10 cellular contexts compared by ENCODE assay signal in genomic region chr16:10992797-10993196, GRCh38. TPM values are rescaled to one million over a fixed set of nuclear protein-coding genes. Genes with fewer than 3 reads are reported as not detected.
DNase-seq lines count a peak whose midpoint lies in the region; ATAC-seq and TF ChIP-seq lines count a peak whose summit lies in the region.
"Had no signal": no experiment of that assay in that cellular context is flagged by ENCODE, and none has a peak within 500 bp of the region (broad histone marks: within the 10 kb centered on the region; RNA-seq: fewer than 3 reads in every experiment).

No MANE protein-coding gene starts in this region.

- H3K4me3 Mint-ChIP-seq in activated T-cell treated with anti-CD3 and anti-CD28 coated beads, Interleukin-2, amount 50 U/mL, for 4 hours: no peak overlapping the region
- no peak overlapping the region for H3K4me3 Mint-ChIP-seq in type B pancreatic cell
- H3K4me3 Mint-ChIP-seq: activated naive CD4-positive, alpha-beta T cell treated with anti-CD3 and anti-CD28 coated beads, Interleukin-2, amount 50 U/mL, for 24 hours had no signal

- peak overlapping the region; percentile 82 for H3K27ac Mint-ChIP-seq in type B pancreatic cell
- H3K27ac Mint-ChIP-seq: activated naive CD4-positive, alpha-beta T cell treated with anti-CD3 and anti-CD28 coated beads, Interleukin-2, amount 50 U/mL, for 24 hours had no signal

- H3K9me3 Mint-ChIP-seq in activated T-cell treated with anti-CD3 and anti-CD28 coated beads, Interleukin-2, amount 50 U/mL, for 4 hours: no peaks in the 10 kb centered on the region
- no peaks in the 10 kb centered on the region for H3K9me3 Mint-ChIP-seq in type B pancreatic cell
- H3K9me3 Mint-ChIP-seq: activated naive CD4-positive, alpha-beta T cell treated with anti-CD3 and anti-CD28 coated beads, Interleukin-2, amount 50 U/mL, for 24 hours had no signal

- H3K27me3 Mint-ChIP-seq in activated T-cell treated with anti-CD3 and anti-CD28 coated beads, Interleukin-2, amount 50 U/mL, for 4 hours (ENCODE audit: low read depth): no peaks in the 10 kb centered on the region
- H3K27me3 Mint-ChIP-seq in type B pancreatic cell: no peaks in the 10 kb centered on the region
- H3K27me3 Mint-ChIP-seq: activated naive CD4-positive, alpha-beta T cell treated with anti-CD3 and anti-CD28 coated beads, Interleukin-2, amount 50 U/mL, for 24 hours had no signal

- no peak for ATAC-seq in activated T-cell treated with anti-CD3 and anti-CD28 coated beads, Interleukin-2, amount 50 U/mL, for 4 hours
- ATAC-seq in GM18498 (IDR thresholded peaks at IDR 0.05; ENCODE audit: unreplicated experiment): no peak
- ATAC-seq in GM21717 (IDR thresholded peaks at IDR 0.05; ENCODE audit: unreplicated experiment): no peak

- TF ChIP-seq CTCF in type B pancreatic cell (conservative IDR thresholded peaks at IDR 0.05): no peak

- H3K4me1 Mint-ChIP-seq in activated T-cell treated with anti-CD3 and anti-CD28 coated beads, Interleukin-2, amount 50 U/mL, for 4 hours (ENCODE audit: low read depth): peaks cover 47% of the 10 kb centered on the region
- peaks cover 29% of the 10 kb centered on the region for H3K4me1 Mint-ChIP-seq in type B pancreatic cell (ENCODE audit: unreplicated experiment)

- peak; percentile 72 for DNase-seq in stimulated activated CD4-positive, alpha-beta T cell treated with anti-CD3 and anti-CD28 coated beads, Interleukin-15, amount 100 ng/mL, for 24 hours
- no peak for DNase-seq in stimulated activated CD4-positive, alpha-beta T cell treated with anti-CD3 and anti-CD28 coated beads, Interleukin-12 subunit alpha, Interleukin-12 subunit beta, amount 100 ng/mL, for 4 hours
- DNase-seq in activated T-cell treated with anti-CD3 and anti-CD28 coated beads, Interleukin-2, amount 50 U/mL, for 4 hours: peak; percentile 13
- peak; percentile 73 for DNase-seq in iPS-NIHi7 (ENCODE audit: extremely low spot score)
- DNase-seq in type B pancreatic cell (ENCODE audit: extremely low spot score, unreplicated experiment): no peak
- no peak for DNase-seq in GDM1 (lab: John Stamatoyannopoulos, UW)
- DNase-seq: NCI-H510A treated with DMSO at 0.1 percent for 48 hours had no signal

- H3K36me3 Mint-ChIP-seq in activated T-cell treated with anti-CD3 and anti-CD28 coated beads, Interleukin-2, amount 50 U/mL, for 4 hours (ENCODE audit: insufficient read depth): peaks cover 54% of the 10 kb centered on the region
- H3K36me3 Mint-ChIP-seq in type B pancreatic cell: peaks cover 40% of the 10 kb centered on the region

RNA-seq across cellular contexts. Expression of gene CLEC16A, which starts 48.4 kb away (rescaled TPM):
- 10 to 100 TPM; 25.2 to 26.4 (median 26.3) TPM for total RNA-seq in activated T-cell treated with anti-CD3 and anti-CD28 coated beads, Interleukin-2, amount 50 U/mL, for 4 hours
- 33.4 and 36.8 TPM in 2 replicates for total RNA-seq in type B pancreatic cell (ENCODE audit: low replicate concordance)

RNA-seq across cellular contexts. Expression of gene DEXI, which starts 50.5 kb away (rescaled TPM):
- 10 to 100 TPM; 27.0 to 30.2 (median 29.5) TPM for total RNA-seq in activated T-cell treated with anti-CD3 and anti-CD28 coated beads, Interleukin-2, amount 50 U/mL, for 4 hours
- total RNA-seq in type B pancreatic cell (ENCODE audit: low replicate concordance): 36.6 and 37.7 TPM in 2 replicates

Comparison
In these comparisons a context has a peak if more than half of its experiments do, and no peak if none do; other contexts are left out.
1. DNase-seq: peak in stimulated activated CD4-positive, alpha-beta T cell treated with anti-CD3 and anti-CD28 coated beads, Interleukin-15, amount 100 ng/mL, for 24 hours (single experiment), activated T-cell treated with anti-CD3 and anti-CD28 coated beads, Interleukin-2, amount 50 U/mL, for 4 hours (single experiment) and iPS-NIHi7 (single experiment); none in stimulated activated CD4-positive, alpha-beta T cell treated with anti-CD3 and anti-CD28 coated beads, Interleukin-12 subunit alpha, Interleukin-12 subunit beta, amount 100 ng/mL, for 4 hours (single experiment), type B pancreatic cell (single experiment) and GDM1 (single experiment).